Comparison of ENCODE assay signal across 8 cellular contexts in the genomic region with DNA sequence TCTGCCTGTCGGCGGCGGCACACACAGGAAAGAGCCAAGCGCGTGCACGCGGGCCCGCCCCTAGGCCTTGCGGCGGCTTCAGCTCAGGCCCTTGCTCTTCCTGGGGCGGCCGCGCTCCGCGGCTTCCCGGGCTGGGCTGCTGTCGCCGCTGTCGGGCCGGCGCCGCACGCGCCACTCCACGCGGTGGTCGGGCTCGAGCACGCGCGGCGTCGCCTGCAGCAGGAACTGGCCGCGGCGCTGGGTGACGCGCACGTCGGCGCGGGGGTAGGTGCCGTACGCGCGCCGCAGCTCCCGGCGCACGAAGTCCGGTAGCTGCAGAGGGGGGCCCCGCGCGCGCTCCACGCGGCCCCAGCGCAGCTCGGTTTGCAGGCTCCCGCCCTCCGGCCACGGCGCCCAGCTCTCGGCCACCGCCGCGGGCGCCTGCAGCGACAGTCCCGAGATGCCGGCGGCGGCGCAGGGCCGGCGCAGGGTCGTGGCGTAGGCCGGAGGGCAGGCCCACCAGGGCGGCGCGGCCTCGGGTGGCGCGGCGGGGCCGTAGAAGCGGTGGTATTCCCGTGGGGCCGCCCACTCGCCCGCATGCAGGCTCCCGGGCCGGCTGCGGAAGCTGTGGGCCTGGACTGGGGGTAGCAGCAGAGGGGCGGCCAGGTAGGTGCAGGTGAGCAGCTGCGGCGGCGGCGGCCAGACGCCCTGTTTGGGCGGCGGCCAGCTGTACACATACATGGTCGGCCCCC. TPM values are rescaled to one million over a fixed set of nuclear protein-coding genes. Genes with fewer than 3 reads are reported as not detected.
A peak's percentile ranks its signal among the peaks of the same experiment; 100 is the strongest.
DNase-seq lines count a peak whose midpoint lies in the region; ATAC-seq and TF ChIP-seq lines count a peak whose summit lies in the region.

No MANE protein-coding gene starts in this region.

- peaks cover 40% of the 10 kb centered on the region for H3K4me1 Mint-ChIP-seq in WTC11

- peaks cover 12% of the 10 kb centered on the region for H3K36me3 ChIP-seq in A673 (ENCODE audit: insufficient read depth, low read length, poor library complexity, severe bottlenecking)

- peaks cover 6% of the 10 kb centered on the region for H3K4me1 ChIP-seq in A673 (ENCODE audit: insufficient read depth, low read length, poor library complexity, severe bottlenecking)

- intact Hi-C loops in A673 (cut with micrococcal nuclease; ENCODE audit: unreplicated experiment): no loop called here

- H3K27me3 Mint-ChIP-seq in WTC11 (ENCODE audit: low read depth): no peaks in the 10 kb centered on the region

- DNase-seq in A673 (ENCODE audit: low spot score) (peak; percentile 93), NCI-H2171 (lab: John Stamatoyannopoulos, UW) (peak; percentile 58), WTC11 (ENCODE audit: low spot score) (peak; percentile 80), cardiac fibroblast (ENCODE audit: low read depth in 2 of 2) (peak; percentile 55 to 79), islet precursor cell (peak; percentile 91)
- DNase-seq in stimulated activated CD4-positive, alpha-beta T cell treated with anti-CD3 and anti-CD28 coated beads, Interleukin-12 subunit alpha, Interleukin-12 subunit beta, amount 100 ng/mL, for 4 hours: peak; percentile 79

- peak overlapping the region; percentile 82 for H3K27ac ChIP-seq in A673 (ENCODE audit: low read depth, low read length, poor library complexity, severe bottlenecking)

- peak overlapping the region; percentile 89 for H3K4me3 ChIP-seq in A673 (ENCODE audit: low read depth, low read length, poor library complexity, severe bottlenecking)
- H3K4me3 ChIP-seq in cardiac fibroblast (replicated peaks in 1 of 2; ENCODE audit: low read depth in 2 of 2, low read length in 2 of 2): peak overlapping the region; percentile 67 to 69

- no peaks in the 10 kb centered on the region for H3K27me3 ChIP-seq in A673 (replicated peaks; ENCODE audit: insufficient read depth, low read depth, low read length, poor library complexity)

- peak overlapping the region; percentile 83 for H3K27ac Mint-ChIP-seq in WTC11

- no peak for TF ChIP-seq CTCF in A673 (conservative IDR thresholded peaks at IDR 0.05; ENCODE audit: low read depth, low read length)
- TF ChIP-seq CTCF in WTC11 (IDR thresholded peaks at IDR 0.05): no peak
- no peak for TF ChIP-seq CTCF in cardiac fibroblast (IDR thresholded peaks at IDR 0.05; ENCODE audit: low read depth, low read length)

- H3K9me3 ChIP-seq in A673 (ENCODE audit: low read depth, low read length, poor library complexity, severe bottlenecking): no peaks in the 10 kb centered on the region

- POLR2A ChIA-PET in A673 (lab: Charles Lee; ENCODE audit: low non-redundant PET): interaction anchor here (0.7 kb wide), 1 partner anchor 18 kb away, joined by 4 read pairs; a partner anchor contains a TSS
- POLR2A ChIA-PET in WTC11 (lab: Charles Lee): interaction anchor here (0.5 to 3.1 kb wide), 13 partner anchors 10 to 104 kb away, joined by 3 to 37 read pairs (median 4); a partner anchor contains a TSS

- H3K4me3 Mint-ChIP-seq in WTC11: peak overlapping the region; percentile 93

- CTCF ChIA-PET in A673 (lab: Charles Lee): no interaction called here
- CTCF ChIA-PET in WTC11 (lab: Charles Lee): interaction anchor here (0.6 to 4.0 kb wide), 23 partner anchors 11 to 220 kb away, joined by 3 to 40 read pairs (median 6); a partner anchor contains a TSS

- no TSS peak for BruUV-seq in A673 (replicated peaks; lab: Mats Ljungman, UMichigan)

- no peaks in the 10 kb centered on the region for H3K9me3 Mint-ChIP-seq in WTC11

- peaks cover 13% of the 10 kb centered on the region for H3K36me3 Mint-ChIP-seq in WTC11

- peak; percentile 73 for ATAC-seq in GM18858 (IDR thresholded peaks at IDR 0.05; ENCODE audit: unreplicated experiment)
- peak; percentile 60 for ATAC-seq in HG03064 (IDR thresholded peaks at IDR 0.05; ENCODE audit: low read depth, unreplicated experiment)
- peak; percentile 52 for ATAC-seq in WTC11

TF ChIP-seq in WTC11, 78 proteins besides CTCF, POLR2A, EP300 and RAD21 (continues in another document):
- TF ChIP-seq SP1 (CRISPR knock-in tag; conservative IDR thresholded peaks at IDR 0.05) (peak; percentile 73; the same call in 1 of the 2 replicates), CREM (CRISPR knock-in tag; IDR thresholded peaks at IDR 0.05) (peak; percentile 84), KAT7 (CRISPR knock-in tag; IDR thresholded peaks at IDR 0.05; ENCODE audit: borderline replicate concordance) (peak; percentile 78; the same call in 1 of the 2 replicates), ZNF317 (CRISPR knock-in tag; IDR thresholded peaks at IDR 0.05; ENCODE audit: borderline replicate concordance, low read depth) (no peak), FOXK1 (CRISPR knock-in tag; IDR thresholded peaks at IDR 0.05) (peak; percentile 71; the same call in 1 of the 2 replicates), JUN (CRISPR knock-in tag; IDR thresholded peaks at IDR 0.05) (peak; percentile 65; the same call in 1 of the 2 replicates), ZNF232 (CRISPR knock-in tag; IDR thresholded peaks at IDR 0.05) (0 out of 2 replicates have a peak, but pooled peaks have one; percentile 26), MYBL2 (CRISPR knock-in tag; IDR thresholded peaks at IDR 0.05) (0 out of 2 replicates have a peak, but pooled peaks have one; percentile 16), ZNF263 (CRISPR knock-in tag; IDR thresholded peaks at IDR 0.05; ENCODE audit: low read depth) (peak; percentile 22; the same call in 1 of the 2 replicates)
- TF ChIP-seq, protein P1, sequence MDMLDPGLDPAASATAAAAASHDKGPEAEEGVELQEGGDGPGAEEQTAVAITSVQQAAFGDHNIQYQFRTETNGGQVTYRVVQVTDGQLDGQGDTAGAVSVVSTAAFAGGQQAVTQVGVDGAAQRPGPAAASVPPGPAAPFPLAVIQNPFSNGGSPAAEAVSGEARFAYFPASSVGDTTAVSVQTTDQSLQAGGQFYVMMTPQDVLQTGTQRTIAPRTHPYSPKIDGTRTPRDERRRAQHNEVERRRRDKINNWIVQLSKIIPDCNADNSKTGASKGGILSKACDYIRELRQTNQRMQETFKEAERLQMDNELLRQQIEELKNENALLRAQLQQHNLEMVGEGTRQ (CRISPR knock-in tag; IDR thresholded peaks at IDR 0.05): peak; percentile 52
- TF ChIP-seq, protein P2, sequence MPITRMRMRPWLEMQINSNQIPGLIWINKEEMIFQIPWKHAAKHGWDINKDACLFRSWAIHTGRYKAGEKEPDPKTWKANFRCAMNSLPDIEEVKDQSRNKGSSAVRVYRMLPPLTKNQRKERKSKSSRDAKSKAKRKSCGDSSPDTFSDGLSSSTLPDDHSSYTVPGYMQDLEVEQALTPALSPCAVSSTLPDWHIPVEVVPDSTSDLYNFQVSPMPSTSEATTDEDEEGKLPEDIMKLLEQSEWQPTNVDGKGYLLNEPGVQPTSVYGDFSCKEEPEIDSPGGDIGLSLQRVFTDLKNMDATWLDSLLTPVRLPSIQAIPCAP (CRISPR knock-in tag; IDR thresholded peaks at IDR 0.05): no peak
- TF ChIP-seq, protein P3, sequence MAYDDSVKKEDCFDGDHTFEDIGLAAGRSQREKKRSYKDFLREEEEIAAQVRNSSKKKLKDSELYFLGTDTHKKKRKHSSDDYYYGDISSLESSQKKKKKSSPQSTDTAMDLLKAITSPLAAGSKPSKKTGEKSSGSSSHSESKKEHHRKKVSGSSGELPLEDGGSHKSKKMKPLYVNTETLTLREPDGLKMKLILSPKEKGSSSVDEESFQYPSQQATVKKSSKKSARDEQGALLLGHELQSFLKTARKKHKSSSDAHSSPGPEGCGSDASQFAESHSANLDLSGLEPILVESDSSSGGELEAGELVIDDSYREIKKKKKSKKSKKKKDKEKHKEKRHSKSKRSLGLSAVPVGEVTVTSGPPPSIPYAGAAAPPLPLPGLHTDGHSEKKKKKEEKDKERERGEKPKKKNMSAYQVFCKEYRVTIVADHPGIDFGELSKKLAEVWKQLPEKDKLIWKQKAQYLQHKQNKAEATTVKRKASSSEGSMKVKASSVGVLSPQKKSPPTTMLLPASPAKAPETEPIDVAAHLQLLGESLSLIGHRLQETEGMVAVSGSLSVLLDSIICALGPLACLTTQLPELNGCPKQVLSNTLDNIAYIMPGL (CRISPR knock-in tag; IDR thresholded peaks at IDR 0.05): peak; percentile 83
- TF ChIP-seq, protein P4, sequence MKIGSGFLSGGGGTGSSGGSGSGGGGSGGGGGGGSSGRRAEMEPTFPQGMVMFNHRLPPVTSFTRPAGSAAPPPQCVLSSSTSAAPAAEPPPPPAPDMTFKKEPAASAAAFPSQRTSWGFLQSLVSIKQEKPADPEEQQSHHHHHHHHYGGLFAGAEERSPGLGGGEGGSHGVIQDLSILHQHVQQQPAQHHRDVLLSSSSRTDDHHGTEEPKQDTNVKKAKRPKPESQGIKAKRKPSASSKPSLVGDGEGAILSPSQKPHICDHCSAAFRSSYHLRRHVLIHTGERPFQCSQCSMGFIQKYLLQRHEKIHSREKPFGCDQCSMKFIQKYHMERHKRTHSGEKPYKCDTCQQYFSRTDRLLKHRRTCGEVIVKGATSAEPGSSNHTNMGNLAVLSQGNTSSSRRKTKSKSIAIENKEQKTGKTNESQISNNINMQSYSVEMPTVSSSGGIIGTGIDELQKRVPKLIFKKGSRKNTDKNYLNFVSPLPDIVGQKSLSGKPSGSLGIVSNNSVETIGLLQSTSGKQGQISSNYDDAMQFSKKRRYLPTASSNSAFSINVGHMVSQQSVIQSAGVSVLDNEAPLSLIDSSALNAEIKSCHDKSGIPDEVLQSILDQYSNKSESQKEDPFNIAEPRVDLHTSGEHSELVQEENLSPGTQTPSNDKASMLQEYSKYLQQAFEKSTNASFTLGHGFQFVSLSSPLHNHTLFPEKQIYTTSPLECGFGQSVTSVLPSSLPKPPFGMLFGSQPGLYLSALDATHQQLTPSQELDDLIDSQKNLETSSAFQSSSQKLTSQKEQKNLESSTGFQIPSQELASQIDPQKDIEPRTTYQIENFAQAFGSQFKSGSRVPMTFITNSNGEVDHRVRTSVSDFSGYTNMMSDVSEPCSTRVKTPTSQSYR (CRISPR knock-in tag; IDR thresholded peaks at IDR 0.05): 0 out of 2 replicates have a peak, but pooled peaks have one; percentile 23
- TF ChIP-seq, protein P5, sequence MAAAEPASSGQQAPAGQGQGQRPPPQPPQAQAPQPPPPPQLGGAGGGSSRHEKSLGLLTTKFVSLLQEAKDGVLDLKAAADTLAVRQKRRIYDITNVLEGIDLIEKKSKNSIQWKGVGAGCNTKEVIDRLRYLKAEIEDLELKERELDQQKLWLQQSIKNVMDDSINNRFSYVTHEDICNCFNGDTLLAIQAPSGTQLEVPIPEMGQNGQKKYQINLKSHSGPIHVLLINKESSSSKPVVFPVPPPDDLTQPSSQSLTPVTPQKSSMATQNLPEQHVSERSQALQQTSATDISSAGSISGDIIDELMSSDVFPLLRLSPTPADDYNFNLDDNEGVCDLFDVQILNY (CRISPR knock-in tag; IDR thresholded peaks at IDR 0.05): peak; percentile 82

RNA-seq across cellular contexts. Expression of a gene that starts 0.8 kb away (rescaled TPM):
- total RNA-seq in A673 (2021) (0.42 TPM in 1 of 2 replicates, not detected in the other), WTC11 (2021) (0.57 to 0.96 TPM (median 0.87 TPM) in 3 replicates)

RNA-seq across cellular contexts. Expression of a gene that starts 18.2 kb away (rescaled TPM):
- total RNA-seq in A673 (2021): 63.7 and 72.1 TPM in 2 replicates
- 40.2 to 69.0 TPM (median 65.8 TPM) in 3 replicates for total RNA-seq in WTC11 (2021)

RNA-seq across cellular contexts. Expression of a gene that starts 29.9 kb away (rescaled TPM):
- 8.9 and 11.6 TPM in 2 replicates for total RNA-seq in A673 (2021)
- 21.6 to 24.6 TPM (median 23.2 TPM) in 3 replicates for total RNA-seq in WTC11 (2021)

RNA-seq across cellular contexts. Expression of a gene that starts 32.0 kb away (rescaled TPM):
- 5.8 and 7.3 TPM in 2 replicates for total RNA-seq in A673 (2021)
- total RNA-seq in WTC11 (2021): 10.2 to 12.5 TPM (median 10.4 TPM) in 3 replicates

RNA-seq across cellular contexts. Expression of a gene that starts 52.0 kb away (rescaled TPM):
- total RNA-seq in A673 (2021) (128 and 130 TPM in 2 replicates), WTC11 (2021) (93.3 to 94.6 TPM (median 93.6 TPM) in 3 replicates)

Comparison
In these comparisons a context has a peak if more than half of its experiments do, and no peak if none do; other contexts are left out.
1. Peak in every context shown above with its lines: DNase-seq, ATAC-seq, H3K4me3 ChIP-seq and H3K27ac ChIP-seq.